25 cellular contexts compared by ENCODE assay signal in the genomic region with DNA sequence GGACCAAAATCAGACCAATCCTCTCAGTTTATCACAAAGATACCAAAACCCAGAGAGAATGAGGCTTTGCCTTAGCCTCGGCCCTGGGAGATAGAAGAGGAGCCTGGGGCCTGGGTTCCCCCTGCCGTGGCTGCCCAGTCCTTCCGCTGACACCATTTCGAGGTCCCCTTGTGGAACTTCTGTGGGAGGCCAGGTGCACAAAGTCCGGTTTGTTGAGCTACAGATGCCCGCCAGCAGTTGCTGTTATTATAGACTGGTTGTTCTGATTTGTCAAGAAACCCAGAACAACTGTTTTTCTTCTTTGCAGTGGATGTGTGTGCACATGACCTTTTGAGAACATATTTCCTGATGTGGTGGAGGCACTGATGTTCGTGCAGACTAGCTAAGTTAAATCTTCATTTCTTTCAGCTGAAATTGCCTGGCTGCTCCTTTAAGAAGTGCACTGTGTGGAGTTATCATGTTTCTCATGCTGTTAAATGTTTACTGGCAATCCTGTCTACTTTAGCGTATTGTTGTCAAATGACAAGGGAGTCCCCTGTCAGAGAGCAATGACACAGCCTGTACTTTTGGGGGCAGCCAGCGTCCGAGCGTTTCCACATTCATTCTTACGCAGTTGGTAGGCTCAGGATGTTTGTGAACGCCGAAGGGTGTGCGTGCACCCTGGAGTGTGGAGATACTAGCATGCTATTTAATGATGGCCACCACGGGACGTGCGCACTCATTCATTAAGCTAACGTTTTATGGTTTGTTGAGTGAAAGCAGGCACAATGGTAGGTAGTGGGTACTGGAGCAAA. TPM values are rescaled to one million over a fixed set of nuclear protein-coding genes. Genes with fewer than 3 reads are reported as not detected.
DNase-seq lines count a peak whose midpoint lies in the region; ATAC-seq, FAIRE-seq and TF ChIP-seq lines count a peak whose summit lies in the region.
"Had no signal": no experiment of that assay in that cellular context is flagged by ENCODE, and none has a peak within 500 bp of the region (broad histone marks: within the 10 kb centered on the region; RNA-seq: fewer than 3 reads in every experiment).

No MANE protein-coding gene starts in this region.

- peaks cover 61% of the 10 kb centered on the region for H3K4me1 ChIP-seq in psoas muscle
- peaks cover 0 to 17% (median 8%) of the 10 kb centered on the region in 4 donors for H3K4me1 ChIP-seq in tibial artery
- H3K4me1 ChIP-seq in esophagus muscularis mucosa = peaks cover 22 to 46% (median 40%) of the 10 kb centered on the region in 4 donors

- no peaks in the 10 kb centered on the region for H3K9me3 Mint-ChIP-seq in activated CD8-positive, alpha-beta memory T cell treated with anti-CD3 and anti-CD28 coated beads, Interleukin-2, amount 10 ng/mL, durations not matched to agents 7 days and 5 days (ENCODE audit: low read depth)
- H3K9me3 Mint-ChIP-seq: activated CD4-positive, alpha-beta memory T cell treated with anti-CD3 and anti-CD28 coated beads, Interleukin-2, amount 10 ng/mL, durations not matched to agents 7 days and 5 days; CD8-positive, alpha-beta memory T cell; IgD-negative memory B cell; natural killer cell treated with Interleukin-12 subunit alpha and Interleukin-12 subunit beta and Interleukin-15 and Interleukin-18, amount 100 ng/mL, for 72 hours had no signal

- intact Hi-C loops in left ventricle myocardium superior (cut with micrococcal nuclease) = no loop called here
- intact Hi-C loops in psoas muscle (cut with DNase I) = no loop called here
- intact Hi-C loops in tibial artery (cut with DNase I; ENCODE audit: low total_unique reads) = no loop called here
- intact Hi-C loops in esophagus muscularis mucosa (cut with DNase I) = no loop called here

- ATAC-seq in left ventricle myocardium superior (peak; percentile 29), psoas muscle (peak; percentile 47 to 79 (median 74))
- no peak for ATAC-seq in activated CD8-positive, alpha-beta memory T cell treated with anti-CD3 and anti-CD28 coated beads, Interleukin-2, amount 10 ng/mL, durations not matched to agents 7 days and 5 days
- ATAC-seq: natural killer cell treated with Interleukin-12 subunit alpha and Interleukin-12 subunit beta and Interleukin-15 and Interleukin-18, amount 100 ng/mL, for 72 hours; SK-N-SH treated with all-trans-retinoic acid at 6 μM for 48 hours had no signal

- H3K9me3 ChIP-seq in psoas muscle (no peaks in the 10 kb centered on the region), tibial artery (no peaks in the 10 kb centered on the region), esophagus muscularis mucosa (no peaks in the 10 kb centered on the region)
- H3K9me3 ChIP-seq: MG63, uterus had no signal

- H3K27me3 ChIP-seq in psoas muscle (ENCODE audit: insufficient read depth in 3 of 3, low read length in 2 of 3) (no peaks in the 10 kb centered on the region), tibial artery (no peaks in the 10 kb centered on the region), esophagus muscularis mucosa (no peaks in the 10 kb centered on the region)
- H3K27me3 ChIP-seq: brain microvascular endothelial cell, MG63, uterus had no signal

- no peak for TF ChIP-seq POLR2A in GM12891 (IDR thresholded peaks at IDR 0.05; ENCODE audit: low read depth, low read length)
- TF ChIP-seq POLR2A in esophagus muscularis mucosa (IDR thresholded peaks at IDR 0.05; ENCODE audit: low read depth) = no peak

- no peak for TF ChIP-seq CTCF in VCaP (conservative IDR thresholded peaks at IDR 0.05)
- no peak for TF ChIP-seq CTCF in psoas muscle (IDR thresholded peaks at IDR 0.05)
- TF ChIP-seq CTCF in tibial artery (IDR thresholded peaks at IDR 0.05) = no peak
- no peak for TF ChIP-seq CTCF in esophagus muscularis mucosa (IDR thresholded peaks at IDR 0.05)

- peak overlapping the region; percentile 18; the same call in 1 of the 2 replicates for H3K27ac ChIP-seq in VCaP
- H3K27ac ChIP-seq in psoas muscle = peak overlapping the region; percentile 84
- H3K27ac ChIP-seq in tibial artery = no peak overlapping the region
- no peak overlapping the region for H3K27ac ChIP-seq in esophagus muscularis mucosa (replicated peaks in 1 of 4)
- H3K27ac ChIP-seq: brain microvascular endothelial cell had no signal

- no peaks in the 10 kb centered on the region for H3K27me3 Mint-ChIP-seq in activated CD8-positive, alpha-beta memory T cell treated with anti-CD3 and anti-CD28 coated beads, Interleukin-2, amount 10 ng/mL, durations not matched to agents 7 days and 5 days
- H3K27me3 Mint-ChIP-seq: activated CD4-positive, alpha-beta memory T cell treated with anti-CD3 and anti-CD28 coated beads, Interleukin-2, amount 10 ng/mL, durations not matched to agents 7 days and 5 days; CD8-positive, alpha-beta memory T cell; IgD-negative memory B cell; natural killer cell treated with Interleukin-12 subunit alpha and Interleukin-12 subunit beta and Interleukin-15 and Interleukin-18, amount 100 ng/mL, for 72 hours had no signal

- H3K36me3 Mint-ChIP-seq in activated CD8-positive, alpha-beta memory T cell treated with anti-CD3 and anti-CD28 coated beads, Interleukin-2, amount 10 ng/mL, durations not matched to agents 7 days and 5 days = no peaks in the 10 kb centered on the region
- H3K36me3 Mint-ChIP-seq: IgD-negative memory B cell; natural killer cell treated with Interleukin-12 subunit alpha and Interleukin-12 subunit beta and Interleukin-15 and Interleukin-18, amount 100 ng/mL, for 72 hours had no signal

- 40 to 59% (median 44%) methylated on average over 19 of the region's 19 CpGs for WGBS in psoas muscle, 3 donors
- WGBS in esophagus muscularis mucosa = 90% methylated on average over 19 of the region's 19 CpGs

- TF ChIP-seq EP300 in esophagus muscularis mucosa (IDR thresholded peaks at IDR 0.05) = no peak

- DNase-seq in GM12891 (ENCODE audit: insufficient read length, low spot score) = no peak
- no peak for DNase-seq in left ventricle myocardium superior
- peak in 1 of 2 donors; percentile 78 for DNase-seq in psoas muscle
- DNase-seq in tibial artery = no peak
- DNase-seq in esophagus muscularis mucosa (ENCODE audit: extremely low spot score) = no peak
- no peak for DNase-seq in activated CD8-positive, alpha-beta memory T cell treated with anti-CD3 and anti-CD28 coated beads, Interleukin-2, amount 10 ng/mL, durations not matched to agents 7 days and 5 days
- no peak for DNase-seq in AML-193 (lab: John Stamatoyannopoulos, UW)
- DNase-seq: activated CD4-positive, alpha-beta memory T cell treated with anti-CD3 and anti-CD28 coated beads, Interleukin-2, amount 10 ng/mL, durations not matched to agents 7 days and 5 days; activated CD4-positive, CD25-positive, alpha-beta regulatory T cell; activated gamma-delta T cell treated with Interleukin-2 at 50 U/mL for 16 hours; activated T-cell treated with anti-CD3 and anti-CD28 coated beads for 4 hours; brain microvascular endothelial cell; CD8-positive, alpha-beta memory T cell; MG63; NCI-H1436; NCI-H524; RPMI8226; T-helper 9 cell; uterus had no signal

- peak; percentile 63 for FAIRE-seq in GM12891 (lab: Jason Lieb, UNC)
- FAIRE-seq: endometrium, GM12892 had no signal

- CTCF ChIA-PET in activated CD8-positive, alpha-beta memory T cell treated with anti-CD3 and anti-CD28 coated beads, Interleukin-2, amount 10 ng/mL, durations not matched to agents 7 days and 5 days (lab: Charles Lee) = no interaction called here

- no peak overlapping the region for H3K4me3 Mint-ChIP-seq in activated CD8-positive, alpha-beta memory T cell treated with anti-CD3 and anti-CD28 coated beads, Interleukin-2, amount 10 ng/mL, durations not matched to agents 7 days and 5 days
- H3K4me3 Mint-ChIP-seq: activated CD4-positive, alpha-beta memory T cell treated with anti-CD3 and anti-CD28 coated beads, Interleukin-2, amount 10 ng/mL, durations not matched to agents 7 days and 5 days; CD8-positive, alpha-beta memory T cell; natural killer cell treated with Interleukin-12 subunit alpha and Interleukin-12 subunit beta and Interleukin-15 and Interleukin-18, amount 100 ng/mL, for 72 hours had no signal

- no peak overlapping the region for H3K27ac Mint-ChIP-seq in activated CD8-positive, alpha-beta memory T cell treated with anti-CD3 and anti-CD28 coated beads, Interleukin-2, amount 10 ng/mL, durations not matched to agents 7 days and 5 days
- H3K27ac Mint-ChIP-seq: activated CD4-positive, alpha-beta memory T cell treated with anti-CD3 and anti-CD28 coated beads, Interleukin-2, amount 10 ng/mL, durations not matched to agents 7 days and 5 days; CD8-positive, alpha-beta memory T cell; natural killer cell treated with Interleukin-12 subunit alpha and Interleukin-12 subunit beta and Interleukin-15 and Interleukin-18, amount 100 ng/mL, for 72 hours had no signal

- H3K36me3 ChIP-seq in psoas muscle (ENCODE audit: insufficient read depth in 1 of 2, low read depth in 1 of 2) (no peaks in the 10 kb centered on the region), tibial artery (no peaks in the 10 kb centered on the region), esophagus muscularis mucosa (no peaks in the 10 kb centered on the region)
- H3K36me3 ChIP-seq: brain microvascular endothelial cell, MG63, uterus had no signal

- H3K4me1 Mint-ChIP-seq in activated CD8-positive, alpha-beta memory T cell treated with anti-CD3 and anti-CD28 coated beads, Interleukin-2, amount 10 ng/mL, durations not matched to agents 7 days and 5 days = no peaks in the 10 kb centered on the region
- H3K4me1 Mint-ChIP-seq: activated CD4-positive, alpha-beta memory T cell treated with anti-CD3 and anti-CD28 coated beads, Interleukin-2, amount 10 ng/mL, durations not matched to agents 7 days and 5 days had no signal

- H3K4me3 ChIP-seq in psoas muscle = peak overlapping the region; percentile 35
- no peak overlapping the region for H3K4me3 ChIP-seq in tibial artery
- H3K4me3 ChIP-seq in esophagus muscularis mucosa = no peak overlapping the region
- H3K4me3 ChIP-seq: MG63, uterus had no signal

TF ChIP-seq in GM12891, 5 proteins besides CTCF, POLR2A, EP300 and RAD21:
- TF ChIP-seq POLR2AphosphoS5 (IDR thresholded peaks at IDR 0.05; ENCODE audit: low read depth, low read length) (no peak), SPI1 (IDR thresholded peaks at IDR 0.05; ENCODE audit: low read depth, low read length) (no peak), TAF1 (IDR thresholded peaks at IDR 0.05; ENCODE audit: low read depth, low read length) (no peak), PAX5 (IDR thresholded peaks at IDR 0.05; ENCODE audit: insufficient read depth, low read length, severe bottlenecking) (no peak), POU2F2 (IDR thresholded peaks at IDR 0.05; ENCODE audit: low read depth, low read length) (no peak)

RNA-seq across cellular contexts. Expression of gene CUX1, which starts 47.8 kb away (rescaled TPM):
- polyA plus RNA-seq in GM12891 (2012; ENCODE audit: low read depth, missing spikeins) = 17.8 TPM
- total RNA-seq in left ventricle myocardium superior = 123 TPM
- 10 to 100 TPM; 72.4 to 95.6 (median 76.2) TPM for total RNA-seq in psoas muscle
- 10 to 100 TPM; 12.5 to 35.3 (median 17.7) TPM for polyA plus RNA-seq in psoas muscle
- total RNA-seq in esophagus muscularis mucosa = 100 to 1,000 TPM in 2 of 4 donors, 10 to 100 TPM in 2; 61.5 to 136 (median 92.3) TPM
- total RNA-seq in activated CD8-positive, alpha-beta memory T cell treated with anti-CD3 and anti-CD28 coated beads, Interleukin-2, amount 10 ng/mL, durations not matched to agents 7 days and 5 days = 10 to 100 TPM; 24.0 to 28.7 TPM

Comparison
In these comparisons a context has a peak if more than half of its experiments do, and no peak if none do; other contexts are left out.
1. H3K27ac ChIP-seq: peak in VCaP (single experiment) and psoas muscle (single experiment); none in tibial artery (0 of 2) and esophagus muscularis mucosa (0 of 4).